ENCODE assay signal across 11 cellular contexts in genomic region chr15:71329509-71330260, GRCh38.
DNase-seq lines count a peak whose midpoint lies in the region; ATAC-seq and TF ChIP-seq lines count a peak whose summit lies in the region.
"Had no signal": no experiment of that assay in that cellular context is flagged by ENCODE, and none has a peak within 500 bp of the region (broad histone marks: within the 10 kb centered on the region; RNA-seq: fewer than 3 reads in every experiment).

No MANE protein-coding gene starts in this region.

- TF ChIP-seq CTCF in brain microvascular endothelial cell (IDR thresholded peaks at IDR 0.05; ENCODE audit: low read depth, low read length, missing control alignments) (no peak), hepatocyte (IDR thresholded peaks at IDR 0.05; ENCODE audit: poor library complexity) (no peak)

- H3K4me1 ChIP-seq in hepatocyte (ENCODE audit: insufficient read depth): peaks cover 8% of the 10 kb centered on the region
- H3K4me1 ChIP-seq in skeletal muscle tissue (ENCODE audit: control insufficient read depth in 3 of 3, insufficient read depth in 3 of 3, low read length in 3 of 3): peaks cover 21 to 47% (median 38%) of the 10 kb centered on the region in 3 donors

- H3K9me2 ChIP-seq in hepatocyte (replicated peaks; ENCODE audit: insufficient read depth): no peaks in the 10 kb centered on the region

- H3K27me3 ChIP-seq in brain microvascular endothelial cell (replicated peaks): no peaks in the 10 kb centered on the region
- no peaks in the 10 kb centered on the region for H3K27me3 ChIP-seq in hepatocyte
- H3K27me3 ChIP-seq in skeletal muscle tissue (ENCODE audit: control insufficient read depth in 3 of 3, insufficient read depth in 3 of 3, low read length in 3 of 3): no peaks in the 10 kb centered on the region

- H3K9me3 ChIP-seq in hepatocyte (ENCODE audit: low read depth) (no peaks in the 10 kb centered on the region), skeletal muscle tissue (ENCODE audit: control insufficient read depth in 3 of 3, low read length in 3 of 3) (no peaks in the 10 kb centered on the region)

- H3K4me2 ChIP-seq in hepatocyte: no peak overlapping the region

- peaks cover 5% of the 10 kb centered on the region for H3K27me3 Mint-ChIP-seq in T-helper 2 cell treated with Interferon-gamma antibody and Interleukin-4, amounts not matched to agents 5 μg/mL and 100 μg/mL, for 36 hours (ENCODE audit: low read depth)

- H4K20me1 ChIP-seq in hepatocyte (ENCODE audit: insufficient read depth, poor library complexity, severe bottlenecking): no peaks in the 10 kb centered on the region

- H3K36me3 Mint-ChIP-seq in T-helper 2 cell treated with Interferon-gamma antibody and Interleukin-4, amounts not matched to agents 5 μg/mL and 100 μg/mL, for 36 hours (ENCODE audit: low read depth): no peaks in the 10 kb centered on the region

- H3K79me2 ChIP-seq in hepatocyte: no peaks in the 10 kb centered on the region

- in situ Hi-C loops in brain microvascular endothelial cell (cut with HindIII; ENCODE audit: low pct_ligation_motif_present, low sequenced_read_pairs): no loop called here

- peak overlapping the region in 1 of 3 donors; percentile 55 for H3K9ac ChIP-seq in skeletal muscle tissue (ENCODE audit: low read depth in 1 of 3, low read length in 3 of 3)

- ATAC-seq in HG03571 (IDR thresholded peaks at IDR 0.05; ENCODE audit: unreplicated experiment) (no peak), HG03280 (IDR thresholded peaks at IDR 0.05; ENCODE audit: unreplicated experiment) (no peak)

- no peak overlapping the region for H3K4me3 Mint-ChIP-seq in T-helper 2 cell treated with Interferon-gamma antibody and Interleukin-4, amounts not matched to agents 5 μg/mL and 100 μg/mL, for 36 hours
- H3K4me3 Mint-ChIP-seq: dendritic cell treated with granulocyte-macrophage colony-stimulating factor and Interleukin-4, amounts not matched to agents 40 ng/mL and 50 ng/mL, for 4 days had no signal

- H3K4me3 ChIP-seq in brain microvascular endothelial cell (ENCODE audit: low read depth, low read length): no peak overlapping the region
- H3K4me3 ChIP-seq in hepatocyte: no peak overlapping the region
- peak overlapping the region in 1 of 3 donors; percentile 25 for H3K4me3 ChIP-seq in skeletal muscle tissue (ENCODE audit: low read length in 3 of 3)

- H2AFZ ChIP-seq in hepatocyte: no peak overlapping the region

- 83% methylated on average over 14 of the region's 14 CpGs for WGBS in hepatocyte (ENCODE audit: low lambda C conversion rate, missing lambda C conversion rate)

- H3K4me1 Mint-ChIP-seq in T-helper 2 cell treated with Interferon-gamma antibody and Interleukin-4, amounts not matched to agents 5 μg/mL and 100 μg/mL, for 36 hours (ENCODE audit: low read depth): peaks cover 11% of the 10 kb centered on the region

- H3K27ac Mint-ChIP-seq in T-helper 2 cell treated with Interferon-gamma antibody and Interleukin-4, amounts not matched to agents 5 μg/mL and 100 μg/mL, for 36 hours: no peak overlapping the region
- H3K27ac Mint-ChIP-seq: dendritic cell treated with granulocyte-macrophage colony-stimulating factor and Interleukin-4, amounts not matched to agents 40 ng/mL and 50 ng/mL, for 4 days had no signal

- DNase-seq in H4 (ENCODE audit: low spot score) (peak; percentile 48), brain microvascular endothelial cell (peak; percentile 51), hepatocyte (ENCODE audit: low spot score) (peak; percentile 35), amygdala (lab: John Stamatoyannopoulos, UW) (no peak)
- no peak for DNase-seq in T-helper 2 cell treated with Interferon-gamma antibody and Interleukin-4, amounts not matched to agents 5 μg/mL and 100 μg/mL, for 36 hours (ENCODE audit: low spot score)
- DNase-seq: DMS79, NCI-H2029 had no signal

- H3K9me3 Mint-ChIP-seq in T-helper 2 cell treated with Interferon-gamma antibody and Interleukin-4, amounts not matched to agents 5 μg/mL and 100 μg/mL, for 36 hours: no peaks in the 10 kb centered on the region
- H3K9me3 Mint-ChIP-seq: dendritic cell treated with granulocyte-macrophage colony-stimulating factor and Interleukin-4, amounts not matched to agents 40 ng/mL and 50 ng/mL, for 4 days had no signal

- H3K36me3 ChIP-seq in brain microvascular endothelial cell (replicated peaks) (no peaks in the 10 kb centered on the region), hepatocyte (replicated peaks; ENCODE audit: insufficient read depth, low read depth) (no peaks in the 10 kb centered on the region), skeletal muscle tissue (ENCODE audit: control insufficient read depth in 3 of 3, insufficient read depth in 3 of 3, low read length in 3 of 3) (no peaks in the 10 kb centered on the region)

- H3K27ac ChIP-seq in brain microvascular endothelial cell: peak overlapping the region; percentile 54
- H3K27ac ChIP-seq in hepatocyte: peak overlapping the region; percentile 74
- peak overlapping the region; percentile 90 for H3K27ac ChIP-seq in skeletal muscle tissue (ENCODE audit: low read depth, low read length)

Comparison
In these comparisons a context has a peak if more than half of its experiments do, and no peak if none do; other contexts are left out.
1. DNase-seq: peak in H4 (single experiment), brain microvascular endothelial cell (single experiment) and hepatocyte (single experiment); none in T-helper 2 cell treated with Interferon-gamma antibody and Interleukin-4, amounts not matched to agents 5 μg/mL and 100 μg/mL, for 36 hours (single experiment) and amygdala (0 of 56).
2. Peak in every context shown above with its lines, with median percentiles within 50 percentile points of each other: H3K27ac ChIP-seq.